In genomic region chr4:114108869-114109268, GRCh38 we compare ENCODE assay signal across 12 cellular contexts.
DNase-seq lines count a peak whose midpoint lies in the region; ATAC-seq and TF ChIP-seq lines count a peak whose summit lies in the region.
"Had no signal": no experiment of that assay in that cellular context is flagged by ENCODE, and none has a peak within 500 bp of the region (broad histone marks: within the 10 kb centered on the region; RNA-seq: fewer than 3 reads in every experiment).

No MANE protein-coding gene starts in this region.

- H3K4me3 Mint-ChIP-seq in activated T-helper 17 cell treated with anti-CD3 and anti-CD28 coated beads, Interleukin-2, amount 50 U/mL, for 72 hours = no peak overlapping the region

- dilution Hi-C loops in IMR-90 (cut with HindIII; ENCODE audit: low sequenced_read_pairs, unreplicated experiment) = no loop called here

- no peak overlapping the region for H2AK5ac ChIP-seq in IMR-90 (ENCODE audit: low read depth, low read length)
- no peak overlapping the region for H2AK5ac ChIP-seq in neuronal stem cell (ENCODE audit: low read depth, low read length)

- H2BK120ac ChIP-seq in IMR-90 (ENCODE audit: low read depth, low read length) (no peak overlapping the region), neuronal stem cell (ENCODE audit: low read depth, low read length) (no peak overlapping the region)

- no CpG with 5 or more reads among the region's 1 CpG for WGBS in IMR-90 (ENCODE audit: extremely low coverage in 2 of 2, insufficient read length in 1 of 2), 2 experiments
- WGBS in neuronal stem cell (ENCODE audit: extremely low coverage in 2 of 2, insufficient read length in 2 of 2, insufficient replicate concordance in 1 of 2), 2 donors = no CpG with 5 or more reads among the region's 1 CpG

- TF ChIP-seq CTCF in IMR-90 (conservative IDR thresholded peaks at IDR 0.05; ENCODE audit: low read depth, low read length) (no peak), uterus (IDR thresholded peaks at IDR 0.05) (no peak)

- no peak overlapping the region for H3K4ac ChIP-seq in IMR-90 (ENCODE audit: low read depth, low read length)
- H3K4ac ChIP-seq in neuronal stem cell (ENCODE audit: low read length) = no peak overlapping the region

- no peak overlapping the region for H3K4me3 ChIP-seq in IMR-90 (ENCODE audit: insufficient read depth, low read depth, low read length)
- no peak overlapping the region for H3K4me3 ChIP-seq in uterus
- H3K4me3 ChIP-seq in neuronal stem cell (ENCODE audit: low read length in 2 of 2) = no peak overlapping the region
- H3K4me3 ChIP-seq: testis had no signal

- no peak for TF ChIP-seq RAD21 in IMR-90 (IDR thresholded peaks at IDR 0.05; ENCODE audit: low read length)

- no peaks in the 10 kb centered on the region for H3K9me3 ChIP-seq in IMR-90 (ENCODE audit: control insufficient read depth, insufficient read depth, low read length)
- no peaks in the 10 kb centered on the region for H3K9me3 ChIP-seq in uterus
- no peaks in the 10 kb centered on the region for H3K9me3 ChIP-seq in neuronal stem cell (replicated peaks in 1 of 2; ENCODE audit: control insufficient read depth in 2 of 2, insufficient read depth in 1 of 2, low read depth in 1 of 2, low read length in 2 of 2)
- H3K9me3 ChIP-seq: testis had no signal

- H3K27ac ChIP-seq in IMR-90 (ENCODE audit: insufficient read depth, low read length) = no peak overlapping the region
- no peak overlapping the region for H3K27ac ChIP-seq in uterus
- no peak overlapping the region for H3K27ac ChIP-seq in neuronal stem cell (replicated peaks; ENCODE audit: low read length)
- H3K27ac ChIP-seq: testis had no signal

- H3K56ac ChIP-seq in IMR-90 (ENCODE audit: extremely low read depth, insufficient read depth, low read length) = no peak overlapping the region

- H3K23ac ChIP-seq in IMR-90 (ENCODE audit: low read depth, low read length) = no peak overlapping the region
- H3K23ac ChIP-seq in neuronal stem cell (ENCODE audit: low read depth, low read length, poor library complexity) = no peak overlapping the region

- no peak overlapping the region for H3K14ac ChIP-seq in IMR-90 (replicated peaks; ENCODE audit: low read depth, low read length)
- H3K14ac ChIP-seq in neuronal stem cell (ENCODE audit: low read length) = no peak overlapping the region

- intact Hi-C loops in IMR-90 (cut with micrococcal nuclease) = no loop called here
- intact Hi-C loops in uterus (cut with DNase I; ENCODE audit: low total_unique reads) = no loop called here

- no peak overlapping the region for H4K91ac ChIP-seq in IMR-90 (ENCODE audit: insufficient read depth, low read depth, low read length)
- H4K91ac ChIP-seq in neuronal stem cell (ENCODE audit: low read depth, low read length, poor library complexity) = no peak overlapping the region

- H2BK15ac ChIP-seq in IMR-90 (ENCODE audit: low read depth, low read length) (no peak overlapping the region), neuronal stem cell (ENCODE audit: low read length) (no peak overlapping the region)

- in situ Hi-C loops in IMR-90 (cut with MboI; ENCODE audit: low sequenced_read_pairs) = no loop called here

- POLR2A ChIA-PET in IMR-90 (lab: Charles Lee; ENCODE audit: unreplicated experiment) = no interaction called here

- no peak overlapping the region for H4K5ac ChIP-seq in IMR-90 (ENCODE audit: low read depth, low read length)

- H3K4me1 ChIP-seq in IMR-90 (ENCODE audit: control insufficient read depth, insufficient read depth, low read length) (no peaks in the 10 kb centered on the region; the same call in 1 of the 2 replicates), uterus (no peaks in the 10 kb centered on the region), neuronal stem cell (ENCODE audit: control insufficient read depth in 2 of 2, insufficient read depth in 1 of 2, low read depth in 1 of 2, low read length in 2 of 2) (no peaks in the 10 kb centered on the region)
- H3K4me1 ChIP-seq: testis had no signal

- no peaks in the 10 kb centered on the region for H3K4me1 Mint-ChIP-seq in activated T-helper 17 cell treated with anti-CD3 and anti-CD28 coated beads, Interleukin-2, amount 50 U/mL, for 72 hours

- no peak overlapping the region for H3K9ac ChIP-seq in IMR-90 (ENCODE audit: low read depth, low read length)
- H3K9ac ChIP-seq in neuronal stem cell (ENCODE audit: low read depth, low read length, poor library complexity) = no peak overlapping the region

- TF ChIP-seq POLR2A in IMR-90 (IDR thresholded peaks at IDR 0.05; ENCODE audit: low read depth, low read length) = no peak
- no peak for TF ChIP-seq POLR2A in uterus (IDR thresholded peaks at IDR 0.05)

- ATAC-seq in GM18511 (IDR thresholded peaks at IDR 0.05; ENCODE audit: unreplicated experiment) (peak; percentile 54), IMR-90 (ENCODE audit: low read depth) (no peak)
- no peak for ATAC-seq in activated T-helper 17 cell treated with anti-CD3 and anti-CD28 coated beads, Interleukin-2, amount 50 U/mL, for 72 hours (replicated peaks)
- ATAC-seq: esophagus mucosa had no signal

- H4K8ac ChIP-seq in IMR-90 (ENCODE audit: low read depth in 2 of 2, low read length in 2 of 2) (no peak overlapping the region), neuronal stem cell (ENCODE audit: low read depth, low read length) (no peak overlapping the region)

- H3K9me3 Mint-ChIP-seq in activated T-helper 17 cell treated with anti-CD3 and anti-CD28 coated beads, Interleukin-2, amount 50 U/mL, for 72 hours = no peaks in the 10 kb centered on the region

- no peak overlapping the region for H3K18ac ChIP-seq in IMR-90 (ENCODE audit: low read depth, low read length)
- no peak overlapping the region for H3K18ac ChIP-seq in neuronal stem cell (ENCODE audit: low read length)

- CTCF ChIA-PET in IMR-90 (lab: Yijun Ruan, JAX) = no interaction called here

- no peak overlapping the region for H2AFZ ChIP-seq in IMR-90 (replicated peaks; ENCODE audit: low read length, poor library complexity)
- H2AFZ ChIP-seq in neuronal stem cell (ENCODE audit: low read length) = no peak overlapping the region

- DNase-seq in IMR-90 (peak; percentile 65), amniotic epithelial cell (ENCODE audit: low read depth) (peak; percentile 19), medulla oblongata (ENCODE audit: extremely low spot score) (peak; percentile 9), uterus (no peak), OCI-M1 (lab: John Stamatoyannopoulos, UW) (no peak), neuronal stem cell (ENCODE audit: low spot score) (no peak)
- DNase-seq: activated naive CD4-positive, alpha-beta T cell treated with Interleukin-2 at 50 U/mL for 16 hours; NCI-H774; testis had no signal

- no peak overlapping the region for H2BK12ac ChIP-seq in neuronal stem cell (ENCODE audit: low read length)

- H3K27me3 Mint-ChIP-seq in activated T-helper 17 cell treated with anti-CD3 and anti-CD28 coated beads, Interleukin-2, amount 50 U/mL, for 72 hours = no peaks in the 10 kb centered on the region

- H3K36me3 Mint-ChIP-seq in activated T-helper 17 cell treated with anti-CD3 and anti-CD28 coated beads, Interleukin-2, amount 50 U/mL, for 72 hours (ENCODE audit: low read depth) = no peaks in the 10 kb centered on the region

- no TSS peak for BruUV-seq in IMR-90 (replicated peaks; lab: Mats Ljungman, UMichigan)

- no peaks in the 10 kb centered on the region for H3K9me1 ChIP-seq in IMR-90 (ENCODE audit: insufficient read depth, low read length)

- no peak overlapping the region for H3K4me2 ChIP-seq in IMR-90 (ENCODE audit: low read depth, low read length)
- H3K4me2 ChIP-seq in neuronal stem cell (ENCODE audit: insufficient read depth, low read length, poor library complexity, severe bottlenecking) = no peak overlapping the region

- H2BK20ac ChIP-seq in IMR-90 (ENCODE audit: low read depth, low read length) = peak overlapping the region; percentile 20; the same call in 1 of the 2 replicates

- H2AK9ac ChIP-seq in IMR-90 (replicated peaks; ENCODE audit: low read depth, low read length, poor library complexity) = no peak overlapping the region

- no peaks in the 10 kb centered on the region for H4K20me1 ChIP-seq in IMR-90 (ENCODE audit: insufficient read depth, low read length)

- H3K79me1 ChIP-seq in IMR-90 (ENCODE audit: low read depth in 1 of 2, low read length in 2 of 2) (no peaks in the 10 kb centered on the region), neuronal stem cell (ENCODE audit: low read depth, low read length) (no peaks in the 10 kb centered on the region)

- H2BK5ac ChIP-seq in IMR-90 (ENCODE audit: low read depth, low read length, poor library complexity, severe bottlenecking) (no peak overlapping the region), neuronal stem cell (ENCODE audit: low read length) (no peak overlapping the region)

- H3K27me3 ChIP-seq in IMR-90 (ENCODE audit: control insufficient read depth, insufficient read depth, low read length) = no peaks in the 10 kb centered on the region
- no peaks in the 10 kb centered on the region for H3K27me3 ChIP-seq in uterus
- no peaks in the 10 kb centered on the region for H3K27me3 ChIP-seq in neuronal stem cell (ENCODE audit: control insufficient read depth in 3 of 3, insufficient read depth in 3 of 3, low read depth in 1 of 3, low read length in 3 of 3)
- H3K27me3 ChIP-seq: testis had no signal

- H3K27ac Mint-ChIP-seq in activated T-helper 17 cell treated with anti-CD3 and anti-CD28 coated beads, Interleukin-2, amount 50 U/mL, for 72 hours = no peak overlapping the region

- H3K36me3 ChIP-seq in IMR-90 (ENCODE audit: control insufficient read depth, insufficient read depth, low read length) = no peaks in the 10 kb centered on the region
- H3K36me3 ChIP-seq in uterus = no peaks in the 10 kb centered on the region
- H3K36me3 ChIP-seq in neuronal stem cell (replicated peaks in 1 of 2; ENCODE audit: control insufficient read depth in 2 of 2, insufficient read depth in 2 of 2, low read length in 2 of 2) = no peaks in the 10 kb centered on the region

TF ChIP-seq in IMR-90, 13 proteins besides CTCF, POLR2A, EP300 and RAD21:
- TF ChIP-seq CHD1 (IDR thresholded peaks at IDR 0.05; ENCODE audit: low read depth, low read length) = no peak
- no peak for TF ChIP-seq SMC3 (IDR thresholded peaks at IDR 0.05; ENCODE audit: low read depth, low read length)
- no peak for TF ChIP-seq RCOR1 (IDR thresholded peaks at IDR 0.05; ENCODE audit: insufficient replicate concordance, low read length)
- TF ChIP-seq MAFK (IDR thresholded peaks at IDR 0.05; ENCODE audit: low read depth, low read length) = peak; percentile 45; the same call in 1 of the 2 replicates

Comparison
In these comparisons a context has a peak if more than half of its experiments do, and no peak if none do; other contexts are left out.
1. DNase-seq: peak in IMR-90 (single experiment), amniotic epithelial cell (single experiment) and medulla oblongata (single experiment); none in uterus (0 of 2), OCI-M1 (single experiment) and neuronal stem cell (single experiment).